Comparison of ENCODE assay signal across 8 cellular contexts in genomic region chr19:2385053-2385721, GRCh38. TPM values are rescaled to one million over a fixed set of nuclear protein-coding genes. Genes with fewer than 3 reads are reported as not detected.
DNase-seq lines count a peak whose midpoint lies in the region; ATAC-seq and TF ChIP-seq lines count a peak whose summit lies in the region.
"Had no signal": no experiment of that assay in that cellular context is flagged by ENCODE, and none has a peak within 500 bp of the region (broad histone marks: within the 10 kb centered on the region; RNA-seq: fewer than 3 reads in every experiment).

No MANE protein-coding gene starts in this region.

- TF ChIP-seq POLR2A in body of pancreas (IDR thresholded peaks at IDR 0.05), result no peak

- H3K36me3 Mint-ChIP-seq in GM23338 (ENCODE audit: low read depth), result no peaks in the 10 kb centered on the region

- ATAC-seq in GM23338 (peak; percentile 97), body of pancreas (peak; percentile 52), GM18519 (IDR thresholded peaks at IDR 0.05; ENCODE audit: low FRiP score, unreplicated experiment) (no peak), HG03108 (IDR thresholded peaks at IDR 0.05; ENCODE audit: unreplicated experiment) (no peak)

- H3K27ac Mint-ChIP-seq in GM23338, result peak overlapping the region; percentile 74; the same call in 1 of the 2 replicates

- no peaks in the 10 kb centered on the region for H3F3A ChIP-seq in GM23338 (replicated peaks; ENCODE audit: low read depth)

- peaks cover 15% of the 10 kb centered on the region; the same call in 2 of the 3 replicates for H3K9me3 Mint-ChIP-seq in GM23338

- peaks cover 3% of the 10 kb centered on the region; the same call in 1 of the 3 replicates for H3K4me1 Mint-ChIP-seq in GM23338

- H3K27ac ChIP-seq in GM23338 (ENCODE audit: low read depth) (no peak overlapping the region), body of pancreas (no peak overlapping the region), coronary artery (no peak overlapping the region)
- H3K27ac ChIP-seq: SK-N-MC had no signal

- H3K79me2 ChIP-seq in GM23338 (replicated peaks; ENCODE audit: insufficient read depth), result no peaks in the 10 kb centered on the region

- H3K27me3 ChIP-seq in GM23338 (ENCODE audit: insufficient read depth) (no peaks in the 10 kb centered on the region), body of pancreas (no peaks in the 10 kb centered on the region)

- 23 to 57% methylated on average over 11 to 34 of the region's 37 CpGs for WGBS in body of pancreas, 2 donors

- no peaks in the 10 kb centered on the region for H3K9me2 ChIP-seq in GM23338 (ENCODE audit: insufficient read depth)

- no peak overlapping the region for H3K4me3 Mint-ChIP-seq in GM23338

- no peak overlapping the region for H2AFZ ChIP-seq in GM23338

- H3K4me2 ChIP-seq in GM23338, result peak overlapping the region; percentile 51; the same call in 1 of the 2 replicates

- peak; percentile 91 for DNase-seq in GM23338 (ENCODE audit: low spot score)
- peak; percentile 35 for DNase-seq in NCI-H2107 (lab: John Stamatoyannopoulos, UW)
- peak; percentile 18 to 59 (median 42) for DNase-seq in body of pancreas
- peak; percentile 37 to 56 for DNase-seq in lung microvascular endothelial cell (ENCODE audit: low read depth in 2 of 2)
- no peak for DNase-seq in coronary artery (ENCODE audit: low spot score)

- peaks cover 8% of the 10 kb centered on the region for H3K27me3 Mint-ChIP-seq in GM23338 (ENCODE audit: insufficient read depth, low read depth, poor library complexity)

- H3K4me1 ChIP-seq in GM23338 (ENCODE audit: insufficient read depth) (no peaks in the 10 kb centered on the region), body of pancreas (no peaks in the 10 kb centered on the region)

- H3K36me3 ChIP-seq in GM23338 (ENCODE audit: insufficient read depth) (no peaks in the 10 kb centered on the region), body of pancreas (replicated peaks in 1 of 2; ENCODE audit: insufficient read depth in 1 of 2, low read depth in 2 of 2) (no peaks in the 10 kb centered on the region)

- intact Hi-C loops in body of pancreas (cut with DNase I), result loop anchor here (5.0 to 10.0 kb wide), 2 partner anchors 98 to 230 kb away; partner anchors contain the start of gene AP3D1

- 0 out of 2 replicates have a peak overlapping the region, but pooled peaks have one; percentile 20 for H3K4me3 ChIP-seq in GM23338
- H3K4me3 ChIP-seq in body of pancreas, result no peak overlapping the region
- H3K4me3 ChIP-seq in coronary artery, result no peak overlapping the region
- H3K4me3 ChIP-seq: SK-N-MC had no signal

- TF ChIP-seq CTCF in GM23338 (conservative IDR thresholded peaks at IDR 0.05; ENCODE audit: low read depth in 2 of 2), result no peak
- TF ChIP-seq CTCF in body of pancreas (IDR thresholded peaks at IDR 0.05), result no peak
- no peak for TF ChIP-seq CTCF in coronary artery (IDR thresholded peaks at IDR 0.05)

- H4K20me1 ChIP-seq in GM23338 (replicated peaks; ENCODE audit: insufficient read depth), result no peaks in the 10 kb centered on the region

- H3K9me3 ChIP-seq in body of pancreas, result peaks cover 0 to 6% (median 0%) of the 10 kb centered on the region in 3 donors

TF ChIP-seq in GM23338, 12 proteins besides CTCF, POLR2A, EP300 and RAD21 (continues in another document):
- TF ChIP-seq ZNF114 (CRISPR knock-in tag; IDR thresholded peaks at IDR 0.05) (no peak), ETS1 (IDR thresholded peaks at IDR 0.05) (no peak), NANOG (IDR thresholded peaks at IDR 0.05; ENCODE audit: borderline replicate concordance) (no peak), ZNF331 (CRISPR knock-in tag; IDR thresholded peaks at IDR 0.05; ENCODE audit: low read depth) (no peak), ZNF462 (CRISPR knock-in tag; IDR thresholded peaks at IDR 0.05) (no peak), STAT1 (IDR thresholded peaks at IDR 0.05; ENCODE audit: unreplicated experiment) (no peak), POLR2AphosphoS5 (IDR thresholded peaks at IDR 0.05; ENCODE audit: low read depth) (no peak), JUNB (IDR thresholded peaks at IDR 0.05; ENCODE audit: unreplicated experiment) (no peak), CREB1 (CRISPR knock-in tag; IDR thresholded peaks at IDR 0.05; ENCODE audit: low read depth) (no peak)

RNA-seq across cellular contexts. Expression of gene TMPRSS9, which starts 25.1 kb away (rescaled TPM):
- 0.16 and 0.28 TPM in 2 replicates for total RNA-seq in GM23338 (2014; rRNA removed; shearing (Covaris generic))
- 0.05 and 0.38 TPM in 2 replicates for polyA plus RNA-seq in GM23338 (2016; fragmentation: Nextera tagmentation; extraction: Ambion mirVana)
- not detected for total RNA-seq in body of pancreas
- total RNA-seq in lung microvascular endothelial cell, result under 0.01 and 0.20 TPM in 2 replicates

RNA-seq across cellular contexts. Expression of gene TIMM13, which starts 42.2 kb away (rescaled TPM):
- total RNA-seq in GM23338 (2014; rRNA removed; shearing (Covaris generic)), result 118 and 140 TPM in 2 replicates
- 347 TPM in 2 replicates for polyA plus RNA-seq in GM23338 (2016; fragmentation: Nextera tagmentation; extraction: Ambion mirVana)
- total RNA-seq in body of pancreas (10 to 100 TPM; 16.3 to 36.6 TPM), lung microvascular endothelial cell (38.6 and 46.2 TPM in 2 replicates)

RNA-seq across cellular contexts. Expression of gene SPPL2B, which starts 56.7 kb away (rescaled TPM):
- total RNA-seq in GM23338 (2014; rRNA removed; shearing (Covaris generic)), result 51.0 and 53.3 TPM in 2 replicates
- polyA plus RNA-seq in GM23338 (2016; fragmentation: Nextera tagmentation; extraction: Ambion mirVana), result 21.1 and 23.5 TPM in 2 replicates
- total RNA-seq in body of pancreas (100 to 1,000 TPM in 1 of 2 donors, 10 to 100 TPM in 1; 75.8 to 202 TPM), lung microvascular endothelial cell (10.5 and 22.6 TPM in 2 replicates)

RNA-seq across cellular contexts. Expression of gene LSM7, which starts 56.8 kb away (rescaled TPM):
- total RNA-seq in GM23338 (2014; rRNA removed; shearing (Covaris generic)), result 197 and 299 TPM in 2 replicates
- 409 and 434 TPM in 2 replicates for polyA plus RNA-seq in GM23338 (2016; fragmentation: Nextera tagmentation; extraction: Ambion mirVana)
- 10 to 100 TPM; 45.7 to 69.9 TPM for total RNA-seq in body of pancreas
- total RNA-seq in lung microvascular endothelial cell, result 79.4 and 82.8 TPM in 2 replicates

Comparison
In these comparisons a context has a peak if more than half of its experiments do, and no peak if none do; other contexts are left out.
1. ATAC-seq: peak in GM23338 (single experiment) and body of pancreas (single experiment); none in GM18519 (single experiment) and HG03108 (single experiment).